In genomic region chr19:40461669-40462221, GRCh38 we compare ENCODE assay signal across 1 cellular context.
A peak's percentile ranks its signal among the peaks of the same experiment; 100 is the strongest.
TF ChIP-seq lines count a peak whose summit lies in the region.

No MANE protein-coding gene starts in this region.

TF ChIP-seq in HepG2, 621 proteins besides CTCF, POLR2A, EP300 and RAD21 (continued from another document and continues in another):
- TF ChIP-seq ZSCAN5A (CRISPR knock-in tag; IDR thresholded peaks at IDR 0.05; ENCODE audit: borderline replicate concordance) (no peak), NCOA1 (CRISPR knock-in tag; IDR thresholded peaks at IDR 0.05) (no peak), HCFC1 (IDR thresholded peaks at IDR 0.05; ENCODE audit: low read depth, low read length) (no peak), ZNF570 (CRISPR knock-in tag; IDR thresholded peaks at IDR 0.05; ENCODE audit: borderline replicate concordance) (no peak), U2AF1 (optimal IDR thresholded peaks at IDR 0.05; ENCODE audit: low read depth, low read length) (no peak), GTF2F1 (IDR thresholded peaks at IDR 0.05; ENCODE audit: low read length) (no peak), ZMYM4 (CRISPR knock-in tag; IDR thresholded peaks at IDR 0.05) (peak; percentile 22; the same call in 1 of the 2 replicates), ZNF678 (CRISPR knock-in tag; IDR thresholded peaks at IDR 0.05) (no peak), MATR3 (CRISPR knock-in tag; IDR thresholded peaks at IDR 0.05) (no peak), BRD4 (CRISPR knock-in tag; IDR thresholded peaks at IDR 0.05) (peak; percentile 48; the same call in 1 of the 2 replicates), CENPT (CRISPR knock-in tag; IDR thresholded peaks at IDR 0.05; ENCODE audit: low read depth) (no peak), SOX5 (CRISPR knock-in tag; IDR thresholded peaks at IDR 0.05; ENCODE audit: borderline replicate concordance) (0 out of 2 replicates have a peak, but pooled peaks have one; percentile 27), ZFP36 (IDR thresholded peaks at IDR 0.05; ENCODE audit: borderline replicate concordance, low read depth, low read length, partially characterized antibody) (no peak), ESRRA (CRISPR knock-in tag; IDR thresholded peaks at IDR 0.05; ENCODE audit: low read depth) (peak; percentile 82; the same call in 1 of the 2 replicates), ZSCAN22 (CRISPR knock-in tag; IDR thresholded peaks at IDR 0.05) (no peak), ZNF761 (CRISPR knock-in tag; conservative IDR thresholded peaks at IDR 0.05) (no peak; the same call in 1 of the 2 replicates), CEBPB (IDR thresholded peaks at IDR 0.05; ENCODE audit: borderline replicate concordance, low read depth, low read length) (no peak), FOSL2 (CRISPR knock-in tag; IDR thresholded peaks at IDR 0.05) (no peak), ZFP36L1 (CRISPR knock-in tag; IDR thresholded peaks at IDR 0.05) (no peak), WIZ (CRISPR knock-in tag; IDR thresholded peaks at IDR 0.05) (no peak), CREB3 (CRISPR knock-in tag; IDR thresholded peaks at IDR 0.05) (no peak), NFIC (IDR thresholded peaks at IDR 0.05; ENCODE audit: low read length) (no peak), ZNF569 (CRISPR knock-in tag; IDR thresholded peaks at IDR 0.05; ENCODE audit: borderline replicate concordance) (no peak), RFXANK (CRISPR knock-in tag; IDR thresholded peaks at IDR 0.05) (no peak), ZNF251 (CRISPR knock-in tag; IDR thresholded peaks at IDR 0.05) (no peak), SMAD1 (CRISPR knock-in tag; IDR thresholded peaks at IDR 0.05; ENCODE audit: borderline replicate concordance, low read depth) (0 out of 2 replicates have a peak, but pooled peaks have one; percentile 54), ZNF619 (CRISPR knock-in tag; IDR thresholded peaks at IDR 0.05) (no peak), ZNF816 (CRISPR knock-in tag; IDR thresholded peaks at IDR 0.05; ENCODE audit: borderline replicate concordance) (no peak), ZNF121 (CRISPR knock-in tag; IDR thresholded peaks at IDR 0.05) (0 out of 2 replicates have a peak, but pooled peaks have one; percentile 6), ZNF205 (CRISPR knock-in tag; IDR thresholded peaks at IDR 0.05) (no peak), SETDB1 (CRISPR knock-in tag; IDR thresholded peaks at IDR 0.05; ENCODE audit: borderline replicate concordance) (no peak), BORCS8-MEF2B (CRISPR knock-in tag; IDR thresholded peaks at IDR 0.05) (no peak; the same call in 1 of the 2 replicates), AGO1 (IDR thresholded peaks at IDR 0.05; ENCODE audit: low read depth, low read length, poor library complexity, severe bottlenecking) (no peak), ZNF543 (CRISPR knock-in tag; IDR thresholded peaks at IDR 0.05) (no peak), ZNF577 (CRISPR knock-in tag; IDR thresholded peaks at IDR 0.05; ENCODE audit: borderline replicate concordance, low read depth) (no peak), XRCC5 (optimal IDR thresholded peaks at IDR 0.05; ENCODE audit: low read length) (no peak), GZF1 (CRISPR knock-in tag; IDR thresholded peaks at IDR 0.05) (no peak), ZNF510 (CRISPR knock-in tag; IDR thresholded peaks at IDR 0.05; ENCODE audit: low read depth) (no peak), SMARCC2 (IDR thresholded peaks at IDR 0.05) (no peak), REST (IDR thresholded peaks at IDR 0.05; ENCODE audit: borderline replicate concordance in 1 of 2, low read depth in 1 of 2, low read length in 2 of 2) (no peak), ZNF235 (CRISPR knock-in tag; IDR thresholded peaks at IDR 0.05; ENCODE audit: borderline replicate concordance) (no peak), MAFF (IDR thresholded peaks at IDR 0.05; ENCODE audit: low read depth, low read length) (peak; percentile 55; the same call in 1 of the 2 replicates), ATF6 (CRISPR knock-in tag; conservative IDR thresholded peaks at IDR 0.05) (no peak), ATF5 (CRISPR knock-in tag; IDR thresholded peaks at IDR 0.05; ENCODE audit: low read depth) (no peak), MED8 (CRISPR knock-in tag; IDR thresholded peaks at IDR 0.05; ENCODE audit: insufficient replicate concordance) (no peak), KLF9 (CRISPR knock-in tag; IDR thresholded peaks at IDR 0.05; ENCODE audit: low read depth) (no peak), ZC3H4 (CRISPR knock-in tag; IDR thresholded peaks at IDR 0.05; ENCODE audit: borderline replicate concordance) (no peak), ZNF230 (CRISPR knock-in tag; IDR thresholded peaks at IDR 0.05) (no peak), ZNF180 (CRISPR knock-in tag; IDR thresholded peaks at IDR 0.05; ENCODE audit: borderline replicate concordance, low read depth) (no peak), CREM (IDR thresholded peaks at IDR 0.05) (peak; percentile 28; the same call in 1 of the 2 replicates), CREM (CRISPR knock-in tag; IDR thresholded peaks at IDR 0.05) (no peak)
- TF ChIP-seq, protein P1, sequence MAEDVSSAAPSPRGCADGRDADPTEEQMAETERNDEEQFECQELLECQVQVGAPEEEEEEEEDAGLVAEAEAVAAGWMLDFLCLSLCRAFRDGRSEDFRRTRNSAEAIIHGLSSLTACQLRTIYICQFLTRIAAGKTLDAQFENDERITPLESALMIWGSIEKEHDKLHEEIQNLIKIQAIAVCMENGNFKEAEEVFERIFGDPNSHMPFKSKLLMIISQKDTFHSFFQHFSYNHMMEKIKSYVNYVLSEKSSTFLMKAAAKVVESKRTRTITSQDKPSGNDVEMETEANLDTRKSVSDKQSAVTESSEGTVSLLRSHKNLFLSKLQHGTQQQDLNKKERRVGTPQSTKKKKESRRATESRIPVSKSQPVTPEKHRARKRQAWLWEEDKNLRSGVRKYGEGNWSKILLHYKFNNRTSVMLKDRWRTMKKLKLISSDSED (CRISPR knock-in tag; IDR thresholded peaks at IDR 0.05): no peak
- TF ChIP-seq, protein P2, sequence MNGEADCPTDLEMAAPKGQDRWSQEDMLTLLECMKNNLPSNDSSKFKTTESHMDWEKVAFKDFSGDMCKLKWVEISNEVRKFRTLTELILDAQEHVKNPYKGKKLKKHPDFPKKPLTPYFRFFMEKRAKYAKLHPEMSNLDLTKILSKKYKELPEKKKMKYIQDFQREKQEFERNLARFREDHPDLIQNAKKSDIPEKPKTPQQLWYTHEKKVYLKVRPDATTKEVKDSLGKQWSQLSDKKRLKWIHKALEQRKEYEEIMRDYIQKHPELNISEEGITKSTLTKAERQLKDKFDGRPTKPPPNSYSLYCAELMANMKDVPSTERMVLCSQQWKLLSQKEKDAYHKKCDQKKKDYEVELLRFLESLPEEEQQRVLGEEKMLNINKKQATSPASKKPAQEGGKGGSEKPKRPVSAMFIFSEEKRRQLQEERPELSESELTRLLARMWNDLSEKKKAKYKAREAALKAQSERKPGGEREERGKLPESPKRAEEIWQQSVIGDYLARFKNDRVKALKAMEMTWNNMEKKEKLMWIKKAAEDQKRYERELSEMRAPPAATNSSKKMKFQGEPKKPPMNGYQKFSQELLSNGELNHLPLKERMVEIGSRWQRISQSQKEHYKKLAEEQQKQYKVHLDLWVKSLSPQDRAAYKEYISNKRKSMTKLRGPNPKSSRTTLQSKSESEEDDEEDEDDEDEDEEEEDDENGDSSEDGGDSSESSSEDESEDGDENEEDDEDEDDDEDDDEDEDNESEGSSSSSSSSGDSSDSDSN (CRISPR knock-in tag; IDR thresholded peaks at IDR 0.05): peak; percentile 47; the same call in 1 of the 2 replicates
- TF ChIP-seq, protein P3, sequence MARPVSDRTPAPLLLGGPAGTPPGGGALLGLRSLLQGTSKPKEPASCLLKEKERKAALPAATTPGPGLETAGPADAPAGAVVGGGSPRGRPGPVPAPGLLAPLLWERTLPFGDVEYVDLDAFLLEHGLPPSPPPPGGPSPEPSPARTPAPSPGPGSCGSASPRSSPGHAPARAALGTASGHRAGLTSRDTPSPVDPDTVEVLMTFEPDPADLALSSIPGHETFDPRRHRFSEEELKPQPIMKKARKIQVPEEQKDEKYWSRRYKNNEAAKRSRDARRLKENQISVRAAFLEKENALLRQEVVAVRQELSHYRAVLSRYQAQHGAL (CRISPR knock-in tag; IDR thresholded peaks at IDR 0.05; ENCODE audit: not compliant biosample characterization): no peak
- TF ChIP-seq, protein P4, sequence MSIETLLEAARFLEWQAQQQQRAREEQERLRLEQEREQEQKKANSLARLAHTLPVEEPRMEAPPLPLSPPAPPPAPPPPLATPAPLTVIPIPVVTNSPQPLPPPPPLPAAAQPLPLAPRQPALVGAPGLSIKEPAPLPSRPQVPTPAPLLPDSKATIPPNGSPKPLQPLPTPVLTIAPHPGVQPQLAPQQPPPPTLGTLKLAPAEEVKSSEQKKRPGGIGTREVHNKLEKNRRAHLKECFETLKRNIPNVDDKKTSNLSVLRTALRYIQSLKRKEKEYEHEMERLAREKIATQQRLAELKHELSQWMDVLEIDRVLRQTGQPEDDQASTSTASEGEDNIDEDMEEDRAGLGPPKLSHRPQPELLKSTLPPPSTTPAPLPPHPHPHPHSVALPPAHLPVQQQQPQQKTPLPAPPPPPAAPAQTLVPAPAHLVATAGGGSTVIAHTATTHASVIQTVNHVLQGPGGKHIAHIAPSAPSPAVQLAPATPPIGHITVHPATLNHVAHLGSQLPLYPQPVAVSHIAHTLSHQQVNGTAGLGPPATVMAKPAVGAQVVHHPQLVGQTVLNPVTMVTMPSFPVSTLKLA (IDR thresholded peaks at IDR 0.05): no peak
